ENCODE assay signal across 1 cellular context in genomic region chr3:48594431-48595049, GRCh38.
TF ChIP-seq lines count a peak whose summit lies in the region.

No MANE protein-coding gene starts in this region.

TF ChIP-seq in WTC11, 78 proteins besides CTCF, POLR2A, EP300 and RAD21 (continued from another document):
- TF ChIP-seq ZMAT4 (CRISPR knock-in tag; IDR thresholded peaks at IDR 0.05), result no peak
